In the genomic region with DNA sequence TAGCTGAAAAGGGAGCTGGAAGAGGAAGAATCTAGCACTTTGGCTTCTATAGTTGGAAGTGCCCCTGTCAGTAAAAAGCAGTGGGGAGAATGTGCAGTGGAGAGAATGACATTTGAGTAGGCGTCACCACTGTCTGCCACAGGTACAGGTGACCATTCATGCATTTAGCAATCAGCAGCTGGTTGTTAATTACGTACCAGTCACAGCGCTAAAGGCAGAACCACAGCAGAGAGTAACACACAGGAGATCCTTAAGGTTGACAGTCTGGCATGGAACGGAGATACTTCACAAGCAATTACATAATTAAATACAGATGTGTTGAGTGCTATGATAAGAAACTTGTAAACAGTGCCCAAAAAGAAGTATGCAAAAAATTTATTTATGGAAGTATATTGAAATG, we compare ENCODE assay signal across 1 cellular context.
TF ChIP-seq lines count a peak whose summit lies in the region.

No MANE protein-coding gene starts in this region.

TF ChIP-seq in SK-N-SH treated with all-trans-retinoic acid at 6 μM for 48 hours, 23 proteins besides CTCF, POLR2A, EP300 and RAD21 (continued from another document):
- no peak for TF ChIP-seq TSHZ2 (CRISPR knock-in tag; IDR thresholded peaks at IDR 0.05)
- no peak for TF ChIP-seq BACH2 (CRISPR knock-in tag; IDR thresholded peaks at IDR 0.05; ENCODE audit: borderline replicate concordance)
- no peak for TF ChIP-seq ESRRG (CRISPR knock-in tag; IDR thresholded peaks at IDR 0.05)
- TF ChIP-seq ZNF8 (CRISPR knock-in tag; IDR thresholded peaks at IDR 0.05): no peak
- TF ChIP-seq, protein P1, sequence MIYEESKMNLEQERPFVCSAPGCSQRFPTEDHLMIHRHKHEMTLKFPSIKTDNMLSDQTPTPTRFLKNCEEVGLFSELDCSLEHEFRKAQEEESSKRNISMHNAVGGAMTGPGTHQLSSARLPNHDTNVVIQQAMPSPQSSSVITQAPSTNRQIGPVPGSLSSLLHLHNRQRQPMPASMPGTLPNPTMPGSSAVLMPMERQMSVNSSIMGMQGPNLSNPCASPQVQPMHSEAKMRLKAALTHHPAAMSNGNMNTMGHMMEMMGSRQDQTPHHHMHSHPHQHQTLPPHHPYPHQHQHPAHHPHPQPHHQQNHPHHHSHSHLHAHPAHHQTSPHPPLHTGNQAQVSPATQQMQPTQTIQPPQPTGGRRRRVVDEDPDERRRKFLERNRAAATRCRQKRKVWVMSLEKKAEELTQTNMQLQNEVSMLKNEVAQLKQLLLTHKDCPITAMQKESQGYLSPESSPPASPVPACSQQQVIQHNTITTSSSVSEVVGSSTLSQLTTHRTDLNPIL (CRISPR knock-in tag; IDR thresholded peaks at IDR 0.05; ENCODE audit: low read depth): no peak
- no peak for TF ChIP-seq POU6F1 (CRISPR knock-in tag; IDR thresholded peaks at IDR 0.05; ENCODE audit: borderline replicate concordance, low read depth)
- TF ChIP-seq ZFP30 (CRISPR knock-in tag; IDR thresholded peaks at IDR 0.05): no peak
- TF ChIP-seq ARNTL (CRISPR knock-in tag; IDR thresholded peaks at IDR 0.05; ENCODE audit: borderline replicate concordance, low read depth): no peak
- no peak for TF ChIP-seq ZNF565 (CRISPR knock-in tag; conservative IDR thresholded peaks at IDR 0.05; ENCODE audit: low read depth)
- no peak for TF ChIP-seq PATZ1 (CRISPR knock-in tag; IDR thresholded peaks at IDR 0.05; ENCODE audit: borderline replicate concordance)
- no peak for TF ChIP-seq ZFP3 (CRISPR knock-in tag; IDR thresholded peaks at IDR 0.05)
- TF ChIP-seq ZC3H10 (CRISPR knock-in tag; IDR thresholded peaks at IDR 0.05): no peak
- TF ChIP-seq PPARA (CRISPR knock-in tag; IDR thresholded peaks at IDR 0.05; ENCODE audit: borderline replicate concordance): no peak
- TF ChIP-seq SNAI2 (CRISPR knock-in tag; IDR thresholded peaks at IDR 0.05): no peak
- no peak for TF ChIP-seq GLIS3 (CRISPR knock-in tag; IDR thresholded peaks at IDR 0.05)
- TF ChIP-seq ISL1 (CRISPR knock-in tag; IDR thresholded peaks at IDR 0.05): no peak
- TF ChIP-seq OSR1 (CRISPR knock-in tag; IDR thresholded peaks at IDR 0.05): no peak
- TF ChIP-seq RARB (CRISPR knock-in tag; IDR thresholded peaks at IDR 0.05): no peak
TF ChIP-seq in SK-N-SH treated with all-trans-retinoic acid at 6 μM for 48 hours: peak in this region for 0.
